34 cellular contexts compared by ENCODE assay signal in genomic region chr1:53267761-53268160, GRCh38.
"Had no signal": no experiment of that assay in that cellular context is flagged by ENCODE, and none has a peak within 500 bp of the region (broad histone marks: within the 10 kb centered on the region; RNA-seq: fewer than 3 reads in every experiment).

No MANE protein-coding gene starts in this region.

- H3K27ac Mint-ChIP-seq: activated B cell treated with CpG ODN at 0.5 μM for 24 hours; activated CD4-positive, alpha-beta memory T cell treated with anti-CD3 and anti-CD28 coated beads for 36 hours; activated CD4-positive, alpha-beta T cell treated with anti-CD3 and anti-CD28 coated beads, Interleukin-2, amount 10 ng/mL, durations not matched to agents 24 days and 14 days; activated CD8-positive, alpha-beta T cell treated with anti-CD3 and anti-CD28 coated beads for 36 hours; activated naive CD4-positive, alpha-beta T cell treated with anti-CD3 and anti-CD28 coated beads for 36 hours; activated naive CD4-positive, alpha-beta T cell treated with anti-CD3 and anti-CD28 coated beads, Interleukin-2, amount 50 U/mL, for 72 hours; activated naive CD8-positive, alpha-beta T cell treated with anti-CD3 and anti-CD28 coated beads for 36 hours; activated T-cell treated with anti-CD3 and anti-CD28 coated beads, Interleukin-2, amount 50 U/mL, for 72 hours; activated T-helper 1 cell treated with anti-CD3 and anti-CD28 coated beads, Interleukin-12 subunit alpha, Interleukin-12 subunit beta, Interleukin-2, Interleukin-4 antibody, amounts not matched to agents 30 ng/mL and 10 ng/mL and 1 ng/mL, durations not matched to agents 14 hours and 24 hours and 36 hours; activated T-helper 17 cell treated with anti-CD3 and anti-CD28 coated beads, Interleukin-2, amount 50 U/mL, for 72 hours; T-helper 1 cell treated with Interleukin-12 subunit alpha and Interleukin-12 subunit beta and Interleukin-4 antibody, amounts not matched to agents 30 μg/mL and 1 μg/mL, for 36 hours; T-helper 2 cell treated with Interferon-gamma antibody and Interleukin-4, amounts not matched to agents 5 μg/mL and 100 μg/mL, for 36 hours had no signal

- H3K36me3 ChIP-seq: adrenal gland, brain microvascular endothelial cell, breast epithelium had no signal

- DNase-seq: activated B cell treated with CpG ODN at 0.5 μM for 24 hours; activated CD4-positive, alpha-beta memory T cell treated with anti-CD3 and anti-CD28 coated beads for 36 hours; activated CD4-positive, alpha-beta T cell treated with anti-CD3 and anti-CD28 coated beads for 4 hours; activated CD4-positive, alpha-beta T cell treated with anti-CD3 and anti-CD28 coated beads, Interleukin-2, amount 10 ng/mL, durations not matched to agents 24 days and 14 days; activated CD4-positive, alpha-beta T cell treated with anti-CD3 and anti-CD28 coated beads, Interleukin-2, amount 50 U/mL, for 1 hour; activated CD4-positive, alpha-beta T cell treated with anti-CD3 and anti-CD28 coated beads, Interleukin-2, amount 50 U/mL, for 4 hours; activated CD4-positive, CD25-positive, alpha-beta regulatory T cell treated with anti-CD3 and anti-CD28 coated beads, Interleukin-2, amount 50 U/mL, for 72 hours; activated CD8-positive, alpha-beta T cell treated with anti-CD3 and anti-CD28 coated beads for 36 hours; activated effector memory CD4-positive, alpha-beta T cell treated with anti-CD3 and anti-CD28 coated beads, Interleukin-2, amount 50 U/mL, for 16 hours; activated gamma-delta T cell treated with Interleukin-2 at 50 U/mL for 16 hours; activated naive CD4-positive, alpha-beta T cell; activated naive CD4-positive, alpha-beta T cell treated with anti-CD3 and anti-CD28 coated beads for 36 hours; activated naive CD4-positive, alpha-beta T cell treated with anti-CD3 and anti-CD28 coated beads, Interleukin-2, amount 50 U/mL, for 16 hours; activated naive CD8-positive, alpha-beta T cell treated with anti-CD3 and anti-CD28 coated beads for 36 hours; activated T-cell treated with anti-CD3 and anti-CD28 coated beads for 4 hours; activated T-cell treated with anti-CD3 and anti-CD28 coated beads, Interleukin-2, amount 50 U/mL, for 1 hour; activated T-cell treated with anti-CD3 and anti-CD28 coated beads, Interleukin-2, amount 50 U/mL, for 4 hours; activated T-cell treated with anti-CD3 and anti-CD28 coated beads, Interleukin-2, amount 50 U/mL, for 72 hours; adrenal gland; amniotic stem cell; aorta; body of pancreas; brain microvascular endothelial cell; central memory CD4-positive, alpha-beta T cell; SW 1271; T-helper 1 cell; T-helper 2 cell; T-helper 9 cell had no signal

- H3K9me3 ChIP-seq: adrenal gland, body of pancreas, breast epithelium had no signal

- H3K4me1 ChIP-seq: adrenal gland, body of pancreas, breast epithelium had no signal

- H3K9me3 Mint-ChIP-seq: activated B cell treated with CpG ODN at 0.5 μM for 24 hours; activated CD4-positive, alpha-beta memory T cell treated with anti-CD3 and anti-CD28 coated beads for 36 hours; activated CD4-positive, alpha-beta T cell treated with anti-CD3 and anti-CD28 coated beads, Interleukin-2, amount 10 ng/mL, durations not matched to agents 24 days and 14 days; activated CD8-positive, alpha-beta T cell treated with anti-CD3 and anti-CD28 coated beads for 36 hours; activated naive CD4-positive, alpha-beta T cell treated with anti-CD3 and anti-CD28 coated beads for 36 hours; activated naive CD4-positive, alpha-beta T cell treated with anti-CD3 and anti-CD28 coated beads, Interleukin-2, amount 50 U/mL, for 72 hours; activated naive CD8-positive, alpha-beta T cell treated with anti-CD3 and anti-CD28 coated beads for 36 hours; activated T-cell treated with anti-CD3 and anti-CD28 coated beads, Interleukin-2, amount 50 U/mL, for 4 hours; activated T-cell treated with anti-CD3 and anti-CD28 coated beads, Interleukin-2, amount 50 U/mL, for 72 hours; activated T-helper 1 cell treated with anti-CD3 and anti-CD28 coated beads, Interleukin-12 subunit alpha, Interleukin-12 subunit beta, Interleukin-2, Interleukin-4 antibody, amounts not matched to agents 30 ng/mL and 10 ng/mL and 1 ng/mL, durations not matched to agents 14 hours and 24 hours and 36 hours; activated T-helper 17 cell treated with anti-CD3 and anti-CD28 coated beads, Interleukin-2, amount 50 U/mL, for 72 hours; T-helper 1 cell treated with Interleukin-12 subunit alpha and Interleukin-12 subunit beta and Interleukin-4 antibody, amounts not matched to agents 30 μg/mL and 1 μg/mL, for 36 hours; T-helper 2 cell treated with Interferon-gamma antibody and Interleukin-4, amounts not matched to agents 5 μg/mL and 100 μg/mL, for 36 hours had no signal

- H3K27me3 Mint-ChIP-seq: activated B cell treated with CpG ODN at 0.5 μM for 24 hours; activated CD4-positive, alpha-beta memory T cell treated with anti-CD3 and anti-CD28 coated beads for 36 hours; activated CD4-positive, alpha-beta T cell treated with anti-CD3 and anti-CD28 coated beads, Interleukin-2, amount 10 ng/mL, durations not matched to agents 24 days and 14 days; activated CD8-positive, alpha-beta T cell treated with anti-CD3 and anti-CD28 coated beads for 36 hours; activated naive CD8-positive, alpha-beta T cell treated with anti-CD3 and anti-CD28 coated beads for 36 hours; activated T-helper 17 cell treated with anti-CD3 and anti-CD28 coated beads, Interleukin-2, amount 50 U/mL, for 72 hours had no signal

- H3K4me1 Mint-ChIP-seq: activated T-helper 17 cell treated with anti-CD3 and anti-CD28 coated beads, Interleukin-2, amount 50 U/mL, for 72 hours had no signal

- H3K27me3 ChIP-seq: adrenal gland, body of pancreas, brain microvascular endothelial cell, breast epithelium had no signal

- H3K4me3 Mint-ChIP-seq: activated B cell treated with CpG ODN at 0.5 μM for 24 hours; activated CD4-positive, alpha-beta memory T cell treated with anti-CD3 and anti-CD28 coated beads for 36 hours; activated CD4-positive, alpha-beta T cell treated with anti-CD3 and anti-CD28 coated beads, Interleukin-2, amount 10 ng/mL, durations not matched to agents 24 days and 14 days; activated CD8-positive, alpha-beta T cell treated with anti-CD3 and anti-CD28 coated beads for 36 hours; activated naive CD4-positive, alpha-beta T cell treated with anti-CD3 and anti-CD28 coated beads for 36 hours; activated naive CD8-positive, alpha-beta T cell treated with anti-CD3 and anti-CD28 coated beads for 36 hours; activated T-cell treated with anti-CD3 and anti-CD28 coated beads, Interleukin-2, amount 50 U/mL, for 4 hours; activated T-cell treated with anti-CD3 and anti-CD28 coated beads, Interleukin-2, amount 50 U/mL, for 72 hours; activated T-helper 1 cell treated with anti-CD3 and anti-CD28 coated beads, Interleukin-12 subunit alpha, Interleukin-12 subunit beta, Interleukin-2, Interleukin-4 antibody, amounts not matched to agents 30 ng/mL and 10 ng/mL and 1 ng/mL, durations not matched to agents 14 hours and 24 hours and 36 hours; activated T-helper 17 cell treated with anti-CD3 and anti-CD28 coated beads, Interleukin-2, amount 50 U/mL, for 72 hours; T-helper 1 cell treated with Interleukin-12 subunit alpha and Interleukin-12 subunit beta and Interleukin-4 antibody, amounts not matched to agents 30 μg/mL and 1 μg/mL, for 36 hours; T-helper 2 cell treated with Interferon-gamma antibody and Interleukin-4, amounts not matched to agents 5 μg/mL and 100 μg/mL, for 36 hours had no signal

- H3K4me3 ChIP-seq: adrenal gland, body of pancreas, breast epithelium had no signal
